8 cellular contexts compared by ENCODE assay signal in the genomic region with DNA sequence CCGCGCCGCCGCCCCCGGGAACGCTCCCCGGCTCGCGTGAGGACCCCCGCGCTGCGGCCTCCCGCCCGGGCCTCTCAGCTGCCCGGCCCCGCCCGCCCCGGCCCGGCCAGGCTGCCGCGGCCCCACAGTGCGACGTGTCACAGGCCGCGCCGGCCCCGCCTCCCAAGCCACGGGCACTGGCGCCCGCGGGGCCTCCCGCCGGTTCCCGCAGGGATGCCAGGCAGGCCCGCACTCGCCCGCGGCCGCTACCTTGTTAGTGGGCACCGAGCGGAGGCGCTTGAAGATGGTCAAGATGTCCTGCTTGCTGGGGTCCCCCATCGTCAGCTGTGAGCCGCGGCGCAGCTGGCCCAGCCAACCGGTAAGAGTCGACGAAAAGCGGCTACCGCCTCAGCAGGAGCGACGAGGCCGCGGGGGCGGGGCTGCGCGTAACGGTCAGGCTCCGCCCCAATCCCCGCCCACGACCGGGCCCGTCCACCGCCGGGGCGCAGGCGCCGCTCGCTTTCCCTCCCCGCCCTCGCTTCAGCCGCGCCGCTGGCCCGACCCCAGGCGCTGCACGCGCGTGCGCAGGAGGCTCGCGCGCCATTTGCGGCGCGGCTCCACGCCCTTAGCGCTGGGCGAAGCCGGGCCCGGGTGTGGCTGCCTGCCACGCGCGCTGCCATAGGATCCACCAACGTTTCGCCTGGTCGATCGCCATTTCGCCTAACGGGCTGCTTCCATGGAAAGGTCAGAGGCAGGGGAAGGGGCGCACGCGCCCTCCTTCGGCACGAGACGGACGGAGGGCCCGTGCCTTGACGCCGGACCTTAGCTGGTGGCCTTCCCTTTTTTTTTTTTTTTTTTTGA. TPM values are rescaled to one million over a fixed set of nuclear protein-coding genes. Genes with fewer than 3 reads are reported as not detected.
DNase-seq lines count a peak whose midpoint lies in the region; TF ChIP-seq lines count a peak whose summit lies in the region.

A gene with protein sequence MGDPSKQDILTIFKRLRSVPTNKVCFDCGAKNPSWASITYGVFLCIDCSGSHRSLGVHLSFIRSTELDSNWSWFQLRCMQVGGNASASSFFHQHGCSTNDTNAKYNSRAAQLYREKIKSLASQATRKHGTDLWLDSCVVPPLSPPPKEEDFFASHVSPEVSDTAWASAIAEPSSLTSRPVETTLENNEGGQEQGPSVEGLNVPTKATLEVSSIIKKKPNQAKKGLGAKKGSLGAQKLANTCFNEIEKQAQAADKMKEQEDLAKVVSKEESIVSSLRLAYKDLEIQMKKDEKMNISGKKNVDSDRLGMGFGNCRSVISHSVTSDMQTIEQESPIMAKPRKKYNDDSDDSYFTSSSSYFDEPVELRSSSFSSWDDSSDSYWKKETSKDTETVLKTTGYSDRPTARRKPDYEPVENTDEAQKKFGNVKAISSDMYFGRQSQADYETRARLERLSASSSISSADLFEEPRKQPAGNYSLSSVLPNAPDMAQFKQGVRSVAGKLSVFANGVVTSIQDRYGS (minus strand): TSS at position 409 of the 840 bp plus-strand sequence. CDS start 91 bp downstream, at position 318.

- no peak for TF ChIP-seq EP300 in SK-N-SH (IDR thresholded peaks at IDR 0.05; ENCODE audit: borderline replicate concordance in 1 of 2, low read depth in 1 of 2, low read length in 1 of 2)

- 89% methylated on average over 12 of the region's 111 CpGs for WGBS in SK-N-SH (ENCODE audit: low lambda C conversion rate)

- TF ChIP-seq POLR2A in NB4 (IDR thresholded peaks at IDR 0.05; ENCODE audit: extremely low read depth, insufficient read length): no peak

- peaks cover 45% of the 10 kb centered on the region for H3K79me2 ChIP-seq in SK-N-SH (ENCODE audit: insufficient read depth)

- no peaks in the 10 kb centered on the region for H3K9me2 ChIP-seq in SK-N-SH

- DNase-seq in GM04503 (ENCODE audit: low read depth) (peak; percentile 51), HFF-Myc (ENCODE audit: extremely low read depth, low read depth) (peak; percentile 52), NB4 (ENCODE audit: low read depth) (peak; percentile 91), SK-N-SH (peak; percentile 99), germinal center (ENCODE audit: low spot score) (peak; percentile 100), non-pigmented ciliary epithelial cell (ENCODE audit: low read depth) (peak; percentile 48), substantia nigra (lab: John Stamatoyannopoulos, UW) (peak; percentile 63 to 97 (median 90))
- peak; percentile 94 for DNase-seq in activated naive CD4-positive, alpha-beta T cell treated with anti-CD3 and anti-CD28 coated beads, Interleukin-2, amount 50 U/mL, for 16 hours

- peaks cover 0 to 4% of the 10 kb centered on the region in 2 experiments; a peak in 2 of 4 replicates for H3K4me1 ChIP-seq in SK-N-SH (ENCODE audit: control insufficient read depth in 1 of 2, insufficient read depth in 2 of 2, low read depth in 1 of 2, low read length in 1 of 2)

- peak within 1 kb of the TSS; percentile 75 for H3K4me2 ChIP-seq in SK-N-SH

- H4K20me1 ChIP-seq in SK-N-SH (ENCODE audit: insufficient read depth): peaks cover 9% of the 10 kb centered on the region; the same call in 1 of the 2 replicates

- TF ChIP-seq RAD21 in SK-N-SH (IDR thresholded peaks at IDR 0.05; ENCODE audit: low read length): no peak

- H3K4me3 ChIP-seq in HFF-Myc (replicated peaks; ENCODE audit: low read depth, low read length) (peak within 1 kb of the TSS; percentile 68), NB4 (ENCODE audit: low read depth, low read length) (peak within 1 kb of the TSS; percentile 73), SK-N-SH (ENCODE audit: low read depth in 2 of 2, low read length in 1 of 2) (peak within 1 kb of the TSS; percentile 66 to 67)

- H3K9me3 ChIP-seq in SK-N-SH: no peaks in the 10 kb centered on the region

- H3F3A ChIP-seq in SK-N-SH (replicated peaks; ENCODE audit: insufficient read depth): peaks cover 3% of the 10 kb centered on the region

- TF ChIP-seq CTCF in HFF-Myc (IDR thresholded peaks at IDR 0.05; ENCODE audit: low read depth, low read length, missing control alignments): no peak
- TF ChIP-seq CTCF in NB4 (IDR thresholded peaks at IDR 0.05; ENCODE audit: low read depth, low read length): no peak
- no peak for TF ChIP-seq CTCF in SK-N-SH (IDR thresholded peaks at IDR 0.05)

- no peak within 1 kb of the TSS for H2AFZ ChIP-seq in SK-N-SH (ENCODE audit: low read depth)

- no peaks in the 10 kb centered on the region for H3K27me3 ChIP-seq in SK-N-SH (ENCODE audit: insufficient read depth)

- no peaks in the 10 kb centered on the region for H3K36me3 ChIP-seq in SK-N-SH (replicated peaks in 1 of 2; ENCODE audit: control insufficient read depth in 1 of 2, insufficient read depth in 2 of 2, low read length in 1 of 2)

- CTCF ChIA-PET in SK-N-SH (lab: Yijun Ruan, JAX): interaction anchor here (1.4 to 1.5 kb wide), 2 partner anchors 10 to 15 kb away, joined by 3 to 4 read pairs; no protein-coding TSS in a partner anchor

- peak within 1 kb of the TSS; percentile 83 for H3K9ac ChIP-seq in SK-N-SH

- H3K27ac ChIP-seq in SK-N-SH (ENCODE audit: low read depth in 2 of 2, low read length in 1 of 2) (peak within 1 kb of the TSS; percentile 77 to 86), substantia nigra (ENCODE audit: low read depth, low read length, poor library complexity, severe bottlenecking) (peak within 1 kb of the TSS; percentile 82)

- POLR2A ChIA-PET in SK-N-SH (lab: Yijun Ruan, JAX): no interaction called here

TF ChIP-seq in SK-N-SH, 30 proteins besides CTCF, POLR2A, EP300 and RAD21 (continues in another document):
- TF ChIP-seq, protein P1, sequence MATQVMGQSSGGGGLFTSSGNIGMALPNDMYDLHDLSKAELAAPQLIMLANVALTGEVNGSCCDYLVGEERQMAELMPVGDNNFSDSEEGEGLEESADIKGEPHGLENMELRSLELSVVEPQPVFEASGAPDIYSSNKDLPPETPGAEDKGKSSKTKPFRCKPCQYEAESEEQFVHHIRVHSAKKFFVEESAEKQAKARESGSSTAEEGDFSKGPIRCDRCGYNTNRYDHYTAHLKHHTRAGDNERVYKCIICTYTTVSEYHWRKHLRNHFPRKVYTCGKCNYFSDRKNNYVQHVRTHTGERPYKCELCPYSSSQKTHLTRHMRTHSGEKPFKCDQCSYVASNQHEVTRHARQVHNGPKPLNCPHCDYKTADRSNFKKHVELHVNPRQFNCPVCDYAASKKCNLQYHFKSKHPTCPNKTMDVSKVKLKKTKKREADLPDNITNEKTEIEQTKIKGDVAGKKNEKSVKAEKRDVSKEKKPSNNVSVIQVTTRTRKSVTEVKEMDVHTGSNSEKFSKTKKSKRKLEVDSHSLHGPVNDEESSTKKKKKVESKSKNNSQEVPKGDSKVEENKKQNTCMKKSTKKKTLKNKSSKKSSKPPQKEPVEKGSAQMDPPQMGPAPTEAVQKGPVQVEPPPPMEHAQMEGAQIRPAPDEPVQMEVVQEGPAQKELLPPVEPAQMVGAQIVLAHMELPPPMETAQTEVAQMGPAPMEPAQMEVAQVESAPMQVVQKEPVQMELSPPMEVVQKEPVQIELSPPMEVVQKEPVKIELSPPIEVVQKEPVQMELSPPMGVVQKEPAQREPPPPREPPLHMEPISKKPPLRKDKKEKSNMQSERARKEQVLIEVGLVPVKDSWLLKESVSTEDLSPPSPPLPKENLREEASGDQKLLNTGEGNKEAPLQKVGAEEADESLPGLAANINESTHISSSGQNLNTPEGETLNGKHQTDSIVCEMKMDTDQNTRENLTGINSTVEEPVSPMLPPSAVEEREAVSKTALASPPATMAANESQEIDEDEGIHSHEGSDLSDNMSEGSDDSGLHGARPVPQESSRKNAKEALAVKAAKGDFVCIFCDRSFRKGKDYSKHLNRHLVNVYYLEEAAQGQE (IDR thresholded peaks at IDR 0.05; ENCODE audit: low read depth, low read length): no peak
- TF ChIP-seq MXI1 (IDR thresholded peaks at IDR 0.05; ENCODE audit: low read depth, low read length) (0 out of 2 replicates have a peak, but pooled peaks have one; percentile 35), POLR2AphosphoS5 (IDR thresholded peaks at IDR 0.05; ENCODE audit: low read depth, low read length) (peak; percentile 44), GABPA (IDR thresholded peaks at IDR 0.05; ENCODE audit: low read depth) (no peak), TAF1 (IDR thresholded peaks at IDR 0.05; ENCODE audit: borderline replicate concordance, low read depth, low read length) (peak; percentile 24; the same call in 1 of the 2 replicates), JUND (IDR thresholded peaks at IDR 0.05) (no peak), ELF1 (IDR thresholded peaks at IDR 0.05) (no peak), EZH2phosphoT487 (IDR thresholded peaks at IDR 0.05; ENCODE audit: borderline replicate concordance, low read depth) (no peak), NRF1 (IDR thresholded peaks at IDR 0.05; ENCODE audit: low read depth, low read length) (peak; percentile 90)
- TF ChIP-seq, protein P2, sequence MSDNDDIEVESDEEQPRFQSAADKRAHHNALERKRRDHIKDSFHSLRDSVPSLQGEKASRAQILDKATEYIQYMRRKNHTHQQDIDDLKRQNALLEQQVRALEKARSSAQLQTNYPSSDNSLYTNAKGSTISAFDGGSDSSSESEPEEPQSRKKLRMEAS (IDR thresholded peaks at IDR 0.05; ENCODE audit: low read depth): peak; percentile 98
- TF ChIP-seq, protein P3, sequence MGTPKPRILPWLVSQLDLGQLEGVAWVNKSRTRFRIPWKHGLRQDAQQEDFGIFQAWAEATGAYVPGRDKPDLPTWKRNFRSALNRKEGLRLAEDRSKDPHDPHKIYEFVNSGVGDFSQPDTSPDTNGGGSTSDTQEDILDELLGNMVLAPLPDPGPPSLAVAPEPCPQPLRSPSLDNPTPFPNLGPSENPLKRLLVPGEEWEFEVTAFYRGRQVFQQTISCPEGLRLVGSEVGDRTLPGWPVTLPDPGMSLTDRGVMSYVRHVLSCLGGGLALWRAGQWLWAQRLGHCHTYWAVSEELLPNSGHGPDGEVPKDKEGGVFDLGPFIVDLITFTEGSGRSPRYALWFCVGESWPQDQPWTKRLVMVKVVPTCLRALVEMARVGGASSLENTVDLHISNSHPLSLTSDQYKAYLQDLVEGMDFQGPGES (IDR thresholded peaks at IDR 0.05; ENCODE audit: low read depth, low read length): no peak
- TF ChIP-seq, protein P4, sequence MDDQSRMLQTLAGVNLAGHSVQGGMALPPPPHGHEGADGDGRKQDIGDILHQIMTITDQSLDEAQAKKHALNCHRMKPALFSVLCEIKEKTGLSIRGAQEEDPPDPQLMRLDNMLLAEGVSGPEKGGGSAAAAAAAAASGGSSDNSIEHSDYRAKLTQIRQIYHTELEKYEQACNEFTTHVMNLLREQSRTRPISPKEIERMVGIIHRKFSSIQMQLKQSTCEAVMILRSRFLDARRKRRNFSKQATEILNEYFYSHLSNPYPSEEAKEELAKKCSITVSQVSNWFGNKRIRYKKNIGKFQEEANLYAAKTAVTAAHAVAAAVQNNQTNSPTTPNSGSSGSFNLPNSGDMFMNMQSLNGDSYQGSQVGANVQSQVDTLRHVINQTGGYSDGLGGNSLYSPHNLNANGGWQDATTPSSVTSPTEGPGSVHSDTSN (IDR thresholded peaks at IDR 0.05): no peak

RNA-seq across cellular contexts. Expression of the gene that starts here (rescaled TPM):
- 12.6 and 16.6 TPM in 2 replicates for polyA plus RNA-seq in SK-N-SH (2012; rRNA removed)
- polyA plus RNA-seq in SK-N-SH (2012; cell fraction: cytosol; rRNA removed): 15.8 and 16.3 TPM in 2 replicates
- 14.5 and 21.8 TPM in 2 replicates for polyA plus RNA-seq in SK-N-SH (2012; cell fraction: nucleus; rRNA removed)

Comparison
In these comparisons a context has a peak if more than half of its experiments do, and no peak if none do; other contexts are left out.
1. Peak in every context shown above with its lines: DNase-seq, H3K4me3 ChIP-seq and H3K27ac ChIP-seq.
2. DNase-seq: peak in every context shown above with its lines; median percentile 100 in germinal center; 99 in SK-N-SH; 94 in activated naive CD4-positive, alpha-beta T cell treated with anti-CD3 and anti-CD28 coated beads, Interleukin-2, amount 50 U/mL, for 16 hours; 91 in NB4; 90 in substantia nigra; 52 in HFF-Myc; 51 in GM04503; 48 in non-pigmented ciliary epithelial cell.